In genomic region chr2:109613922-109614714, GRCh38 we compare ENCODE assay signal across 8 cellular contexts. TPM values are rescaled to one million over a fixed set of nuclear protein-coding genes. Genes with fewer than 3 reads are reported as not detected.
A peak's percentile ranks its signal among the peaks of the same experiment; 100 is the strongest.
DNase-seq lines count a peak whose midpoint lies in the region; ATAC-seq and TF ChIP-seq lines count a peak whose summit lies in the region.

Gene SEPTIN10 (minus strand): TSS chr2:109613966. CDS start chr2:109613827, 139 bp downstream.
A gene with protein sequence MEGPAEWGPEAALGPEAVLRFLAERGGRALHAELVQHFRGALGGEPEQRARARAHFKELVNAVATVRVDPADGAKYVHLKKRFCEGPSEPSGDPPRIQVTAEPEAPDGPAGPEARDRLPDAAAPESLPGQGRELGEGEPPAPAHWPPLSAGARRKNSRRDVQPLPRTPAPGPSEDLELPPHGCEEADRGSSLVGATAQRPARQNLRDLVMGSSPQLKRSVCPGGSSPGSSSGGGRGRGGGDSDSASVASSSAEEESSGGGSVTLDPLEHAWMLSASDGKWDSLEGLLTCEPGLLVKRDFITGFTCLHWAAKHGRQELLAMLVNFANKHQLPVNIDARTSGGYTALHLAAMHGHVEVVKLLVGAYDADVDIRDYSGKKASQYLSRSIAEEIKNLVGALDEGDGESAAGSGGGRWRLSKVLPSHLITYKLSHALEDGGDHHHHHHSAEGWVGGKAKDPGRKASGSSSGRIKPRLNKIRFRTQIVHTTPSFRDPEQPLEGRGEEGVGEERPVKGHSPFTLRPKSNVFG (plus strand): TSS chr2:109614364. CDS start chr2:109614490, 126 bp downstream.

- intact Hi-C loops in activated B cell treated with CpG ODN at 0.5 μM for 24 hours (cut with micrococcal nuclease), result loop anchor here (5.0 kb wide), 1 partner anchor 1167 kb away; the partner anchor contains the start of gene GCC2

- H3K4me1 Mint-ChIP-seq in activated B cell treated with CpG ODN at 0.5 μM for 24 hours, result peaks cover 15% of the 10 kb centered on the region

- H3K36me3 Mint-ChIP-seq in activated B cell treated with CpG ODN at 0.5 μM for 24 hours (ENCODE audit: low read depth), result peaks cover 3% of the 10 kb centered on the region

- H3K9me3 Mint-ChIP-seq in activated B cell treated with CpG ODN at 0.5 μM for 24 hours, result peaks cover 8% of the 10 kb centered on the region

- H3K27me3 Mint-ChIP-seq in activated B cell treated with CpG ODN at 0.5 μM for 24 hours, result peaks cover 60% of the 10 kb centered on the region

- H3K27ac ChIP-seq in skin epidermis, result peak within 1 kb of the TSS; percentile 64 to 100 (median 97)

- ATAC-seq in HG02610 (IDR thresholded peaks at IDR 0.05; ENCODE audit: unreplicated experiment) (peak; percentile 65), activated B cell treated with CpG ODN at 0.5 μM for 24 hours (ENCODE audit: low read depth) (peak; percentile 88)

- peak; percentile 98 for DNase-seq in GM04504 (ENCODE audit: low read depth)
- DNase-seq in NCI-H187 treated with DMSO at 0.1 percent for 48 hours (lab: John Stamatoyannopoulos, UW), result peak; percentile 25
- peak; percentile 61 for DNase-seq in activated B cell treated with CpG ODN at 0.5 μM for 24 hours
- peak; percentile 99 to 100 for DNase-seq in cardiac fibroblast (ENCODE audit: low read depth in 2 of 2)
- peak; percentile 93 for DNase-seq in iPS-NIHi7 (ENCODE audit: extremely low spot score)
- no peak for DNase-seq in NK-92 treated with Interleukin-12 subunit alpha and Interleukin-12 subunit beta, amount 100 ng/mL, for 24 hours (lab: John Stamatoyannopoulos, UW)

- CTCF ChIA-PET in activated B cell treated with CpG ODN at 0.5 μM for 24 hours (lab: Charles Lee), result no interaction called here

- H3K4me3 Mint-ChIP-seq in activated B cell treated with CpG ODN at 0.5 μM for 24 hours, result peak within 1 kb of the TSS; percentile 85

- peak within 1 kb of the TSS; percentile 66 to 74 for H3K4me3 ChIP-seq in cardiac fibroblast (replicated peaks in 1 of 2; ENCODE audit: low read depth in 2 of 2, low read length in 2 of 2)
- peak within 1 kb of the TSS; percentile 60 to 84 (median 68) for H3K4me3 ChIP-seq in skin epidermis

- no peak for TF ChIP-seq CTCF in activated B cell treated with CpG ODN at 0.5 μM for 24 hours (IDR thresholded peaks at IDR 0.05)
- TF ChIP-seq CTCF in cardiac fibroblast (IDR thresholded peaks at IDR 0.05; ENCODE audit: low read depth, low read length), result no peak

- H3K27ac Mint-ChIP-seq in activated B cell treated with CpG ODN at 0.5 μM for 24 hours, result peak within 1 kb of the TSS; percentile 9

- POLR2A ChIA-PET in activated B cell treated with CpG ODN at 0.5 μM for 24 hours (lab: Charles Lee), result interaction anchor here (0.6 kb wide), 1 partner anchor 11 kb away, joined by 3 read pairs; no protein-coding TSS in a partner anchor

RNA-seq across cellular contexts. Expression of gene SEPTIN10, which starts in this region (rescaled TPM):
- total RNA-seq in activated B cell treated with CpG ODN at 0.5 μM for 24 hours, result 0.35 and 0.69 TPM in 2 replicates

RNA-seq across cellular contexts. Expression of the second gene that starts in this region (rescaled TPM):
- not detected in 2 replicates for total RNA-seq in activated B cell treated with CpG ODN at 0.5 μM for 24 hours

Comparison
In these comparisons a context has a peak if more than half of its experiments do, and no peak if none do; other contexts are left out.
1. Peak in DNase-seq and ATAC-seq in activated B cell treated with CpG ODN at 0.5 μM for 24 hours; RNA of the genes that start here not detected or under 1 TPM.